In the genomic region with DNA sequence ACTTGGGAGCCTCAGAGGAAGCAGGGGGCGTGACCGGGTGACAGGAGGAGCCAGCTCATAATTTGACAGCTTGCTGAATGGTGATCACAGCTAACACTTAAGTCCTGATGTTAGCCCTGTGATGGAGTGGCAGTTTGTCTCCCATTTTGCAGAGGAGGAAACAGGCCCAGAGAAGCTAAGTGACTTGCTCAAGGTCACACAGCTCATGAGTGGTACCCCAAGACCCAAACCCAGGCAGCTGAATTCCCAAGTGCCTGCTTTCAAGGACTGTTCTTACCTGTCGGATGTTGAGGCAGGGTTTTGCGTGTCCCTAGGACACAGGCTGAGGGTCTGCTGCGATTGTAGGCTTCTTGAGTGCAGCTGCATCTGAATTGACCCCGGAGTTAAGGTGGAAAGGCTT, we compare ENCODE assay signal across 30 cellular contexts.
"Had no signal": no experiment of that assay in that cellular context is flagged by ENCODE, and none has a peak within 500 bp of the region (broad histone marks: within the 10 kb centered on the region; RNA-seq: fewer than 3 reads in every experiment).

No MANE protein-coding gene starts in this region.

- H3K4me1 Mint-ChIP-seq: naive thymus-derived CD4-positive, alpha-beta T cell; natural killer cell; stimulated activated memory B cell treated with anti-CD40 and anti-IgM and Interleukin-4, amounts not matched to agents 10 μg/mL and 1 μg/mL and 100 μg/mL, for 72 hours; stimulated activated naive CD8-positive, alpha-beta T cell treated with anti-CD3 and anti-CD28 coated beads, Interleukin-15, amount 100 ng/mL, for 72 hours had no signal

- H3K27ac ChIP-seq: neutrophil, pancreas, prostate gland, right atrium auricular region, skin epidermis, spleen, suprapubic skin, testis, tibial artery, transverse colon, upper lobe of right lung, uterus had no signal

- DNase-seq: naive thymus-derived CD4-positive, alpha-beta T cell; natural killer cell; nucleus accumbens; pancreas; retina; spleen; stimulated activated CD4-positive, alpha-beta T cell treated with anti-CD3 and anti-CD28 coated beads, Interleukin-12 subunit alpha, Interleukin-12 subunit beta, amount 100 ng/mL, for 4 hours; stimulated activated CD4-positive, alpha-beta T cell treated with anti-CD3 and anti-CD28 coated beads, Interleukin-1b, Interleukin-23, amount 100 ng/mL, for 48 hours; stimulated activated CD4-positive, alpha-beta T cell treated with anti-CD3 and anti-CD28 coated beads, Interleukin-4, amount 100 ng/mL, for 1 hour; stimulated activated CD4-positive, alpha-beta T cell treated with anti-CD3 and anti-CD28 coated beads, Interleukin-4, amount 100 ng/mL, for 4 hours; stimulated activated CD8-positive, alpha-beta memory T cell treated with anti-CD3 and anti-CD28 coated beads, Interleukin-4, amount 100 ng/mL, for 48 hours; stimulated activated naive CD4-positive, alpha-beta T cell; stimulated activated naive CD8-positive, alpha-beta T cell treated with anti-CD3 and anti-CD28 coated beads, Interleukin-15, amount 100 ng/mL, for 72 hours; stimulated activated naive CD8-positive, alpha-beta T cell treated with anti-CD3 and anti-CD28 coated beads, Interleukin-15, Interleukin-2, amounts not matched to agents 100 U/mL and 50 U/mL, for 24 hours; substantia nigra; testis; tibial artery; transverse colon; upper lobe of right lung; uterus had no signal

- H3K27me3 ChIP-seq: neutrophil, pancreas, right atrium auricular region, spleen, suprapubic skin, testis, tibial artery, transverse colon, upper lobe of right lung, uterus had no signal

- H3K36me3 ChIP-seq: neutrophil, pancreas, prostate gland, right atrium auricular region, suprapubic skin, transverse colon, upper lobe of right lung, uterus had no signal

- H3K4me2 ChIP-seq: smooth muscle cell had no signal

- H3K4me1 ChIP-seq: pancreas, prostate gland, right atrium auricular region, suprapubic skin, testis, tibial artery, transverse colon, upper lobe of right lung, uterus had no signal

- H3K9me3 Mint-ChIP-seq: natural killer cell; nephron; stimulated activated memory B cell treated with anti-CD40 and anti-IgM and Interleukin-4, amounts not matched to agents 10 μg/mL and 1 μg/mL and 100 μg/mL, for 72 hours; stimulated activated naive CD8-positive, alpha-beta T cell treated with anti-CD3 and anti-CD28 coated beads, Interleukin-15, amount 100 ng/mL, for 72 hours; type B pancreatic cell had no signal

- H3K27me3 Mint-ChIP-seq: naive thymus-derived CD4-positive, alpha-beta T cell; stimulated activated memory B cell treated with anti-CD40 and anti-IgM and Interleukin-4, amounts not matched to agents 10 μg/mL and 1 μg/mL and 100 μg/mL, for 72 hours; stimulated activated naive CD8-positive, alpha-beta T cell treated with anti-CD3 and anti-CD28 coated beads, Interleukin-15, amount 100 ng/mL, for 72 hours had no signal

- ATAC-seq: naive thymus-derived CD4-positive, alpha-beta T cell; natural killer cell; pancreas; sciatic nerve; stimulated activated memory B cell treated with anti-CD40 and anti-IgM and Interleukin-4, amounts not matched to agents 10 μg/mL and 1 μg/mL and 100 μg/mL, for 72 hours; stimulated activated naive CD8-positive, alpha-beta T cell treated with anti-CD3 and anti-CD28 coated beads, Interleukin-15, amount 100 ng/mL, for 72 hours; stimulated activated naive CD8-positive, alpha-beta T cell treated with anti-CD3 and anti-CD28 coated beads, Interleukin-15, Interleukin-2, amounts not matched to agents 100 U/mL and 50 U/mL, for 24 hours; upper lobe of right lung had no signal

- H3K27ac Mint-ChIP-seq: natural killer cell; nephron; stimulated activated memory B cell treated with anti-CD40 and anti-IgM and Interleukin-4, amounts not matched to agents 10 μg/mL and 1 μg/mL and 100 μg/mL, for 72 hours; type B pancreatic cell had no signal

- H3K4me3 ChIP-seq: pancreas, prostate gland, right atrium auricular region, skin epidermis, smooth muscle cell, spleen, suprapubic skin, testis, tibial artery, transverse colon, upper lobe of right lung, uterus had no signal

- H3K36me3 Mint-ChIP-seq: naive thymus-derived CD4-positive, alpha-beta T cell; natural killer cell; stimulated activated memory B cell treated with anti-CD40 and anti-IgM and Interleukin-4, amounts not matched to agents 10 μg/mL and 1 μg/mL and 100 μg/mL, for 72 hours had no signal

- H3K9me3 ChIP-seq: neutrophil, pancreas, prostate gland, right atrium auricular region, spleen, suprapubic skin, testis, tibial artery, transverse colon, upper lobe of right lung, uterus had no signal

- H3K4me3 Mint-ChIP-seq: naive thymus-derived CD4-positive, alpha-beta T cell; natural killer cell; nephron; stimulated activated memory B cell treated with anti-CD40 and anti-IgM and Interleukin-4, amounts not matched to agents 10 μg/mL and 1 μg/mL and 100 μg/mL, for 72 hours; stimulated activated naive CD8-positive, alpha-beta T cell treated with anti-CD3 and anti-CD28 coated beads, Interleukin-15, amount 100 ng/mL, for 72 hours; type B pancreatic cell had no signal

- FAIRE-seq: pancreas had no signal
